ENCODE assay signal across 1 cellular context in genomic region chr20:51541189-51542032, GRCh38.
TF ChIP-seq lines count a peak whose summit lies in the region.

No MANE protein-coding gene starts in this region.

TF ChIP-seq in HepG2, 621 proteins besides CTCF, POLR2A, EP300 and RAD21 (continued from another document and continues in another):
- TF ChIP-seq ZBTB40 (IDR thresholded peaks at IDR 0.05) (no peak), ZBTB40 (CRISPR knock-in tag; IDR thresholded peaks at IDR 0.05) (peak; percentile 25; the same call in 1 of the 2 replicates), PBX2 (CRISPR knock-in tag; IDR thresholded peaks at IDR 0.05) (peak; percentile 45; the same call in 1 of the 2 replicates), SSRP1 (CRISPR knock-in tag; IDR thresholded peaks at IDR 0.05) (no peak), ZBTB3 (CRISPR knock-in tag; IDR thresholded peaks at IDR 0.05; ENCODE audit: borderline replicate concordance, low read depth) (no peak), ELF4 (CRISPR knock-in tag; IDR thresholded peaks at IDR 0.05; ENCODE audit: borderline replicate concordance) (no peak), ZNF256 (CRISPR knock-in tag; conservative IDR thresholded peaks at IDR 0.05) (no peak), PHB2 (IDR thresholded peaks at IDR 0.05; ENCODE audit: partially characterized antibody) (no peak), IRF2 (CRISPR knock-in tag; IDR thresholded peaks at IDR 0.05) (peak; percentile 37; the same call in 1 of the 2 replicates), ZNF768 (CRISPR knock-in tag; IDR thresholded peaks at IDR 0.05) (no peak), KDM6A (CRISPR knock-in tag; IDR thresholded peaks at IDR 0.05; ENCODE audit: low read depth) (peak; percentile 91), ZNF34 (CRISPR knock-in tag; IDR thresholded peaks at IDR 0.05; ENCODE audit: borderline replicate concordance) (peak; percentile 88; the same call in 1 of the 2 replicates), NR2F6 (IDR thresholded peaks at IDR 0.05) (peak; percentile 58; the same call in 1 of the 2 replicates), NR2F6 (CRISPR knock-in tag; IDR thresholded peaks at IDR 0.05) (peak; percentile 32; the same call in 1 of the 2 replicates), ZNF720 (CRISPR knock-in tag; IDR thresholded peaks at IDR 0.05) (no peak), ZNF225 (CRISPR knock-in tag; IDR thresholded peaks at IDR 0.05) (no peak), DMTF1 (CRISPR knock-in tag; IDR thresholded peaks at IDR 0.05) (no peak), THAP11 (CRISPR knock-in tag; IDR thresholded peaks at IDR 0.05) (peak; percentile 41), ZNF557 (CRISPR knock-in tag; IDR thresholded peaks at IDR 0.05) (no peak), ZNF496 (CRISPR knock-in tag; IDR thresholded peaks at IDR 0.05; ENCODE audit: insufficient replicate concordance) (no peak), ZKSCAN5 (CRISPR knock-in tag; IDR thresholded peaks at IDR 0.05) (peak; percentile 94), ZNF317 (CRISPR knock-in tag; IDR thresholded peaks at IDR 0.05) (peak; percentile 4; the same call in 1 of the 2 replicates), TSC22D2 (CRISPR knock-in tag; IDR thresholded peaks at IDR 0.05; ENCODE audit: borderline replicate concordance) (0 out of 2 replicates have a peak, but pooled peaks have one; percentile 51), MLXIP (CRISPR knock-in tag; IDR thresholded peaks at IDR 0.05; ENCODE audit: borderline replicate concordance) (no peak), ZNF12 (CRISPR knock-in tag; IDR thresholded peaks at IDR 0.05) (no peak), NFAT5 (CRISPR knock-in tag; IDR thresholded peaks at IDR 0.05) (no peak), NR2F2 (IDR thresholded peaks at IDR 0.05; ENCODE audit: borderline replicate concordance, low read depth) (no peak; the same call in 1 of the 2 replicates), AKAP8 (CRISPR knock-in tag; IDR thresholded peaks at IDR 0.05) (no peak), TCF7 (IDR thresholded peaks at IDR 0.05; ENCODE audit: low read depth) (peak; percentile 32; the same call in 1 of the 2 replicates), TP53 (CRISPR knock-in tag; conservative IDR thresholded peaks at IDR 0.05) (no peak), SOX13 (IDR thresholded peaks at IDR 0.05) (peak; percentile 67; the same call in 1 of the 2 replicates), SOX13 (CRISPR knock-in tag; conservative IDR thresholded peaks at IDR 0.05 in 1 of 2, IDR thresholded peaks at IDR 0.05 in 1 of 2) (peak in 1 of 2 experiments; percentile 39; a peak in 2 of 4 replicates), ZNF354B (CRISPR knock-in tag; IDR thresholded peaks at IDR 0.05) (0 out of 2 replicates have a peak, but pooled peaks have one; percentile 38), CHD2 (IDR thresholded peaks at IDR 0.05; ENCODE audit: low read depth, low read length) (no peak)
